Comparison of ENCODE assay signal across 8 cellular contexts in genomic region chr6:127266892-127267741, GRCh38. TPM values are rescaled to one million over a fixed set of nuclear protein-coding genes. Genes with fewer than 3 reads are reported as not detected.
DNase-seq lines count a peak whose midpoint lies in the region; ATAC-seq and TF ChIP-seq lines count a peak whose summit lies in the region.

No MANE protein-coding gene starts in this region.

- H3K4me2 ChIP-seq in neuronal stem cell (ENCODE audit: insufficient read depth, low read length, poor library complexity, severe bottlenecking), result peak overlapping the region; percentile 54

- peak overlapping the region; percentile 100 for H3K9ac ChIP-seq in neuronal stem cell (ENCODE audit: low read depth, low read length, poor library complexity)

- WGBS in neuronal stem cell (ENCODE audit: extremely low coverage in 2 of 2, insufficient read length in 2 of 2, insufficient replicate concordance in 1 of 2), 2 donors, result no CpG with 5 or more reads among the region's 67 CpGs
- WGBS in thyroid gland, 2 donors, result 0 to 1% methylated on average over 20 to 22 of the region's 67 CpGs

- no peaks in the 10 kb centered on the region for H3K79me1 ChIP-seq in neuronal stem cell (ENCODE audit: low read depth, low read length)

- no peak for TF ChIP-seq CTCF in thyroid gland (IDR thresholded peaks at IDR 0.05)

- intact Hi-C loops in thyroid gland (cut with DNase I), result no loop called here

- peak; percentile 77 for DNase-seq in Caki2 (ENCODE audit: low read depth)
- peak; percentile 51 for DNase-seq in RKO (ENCODE audit: low spot score)
- peak; percentile 39 for DNase-seq in activated T-helper 9 cell treated with anti-CD3 and anti-CD28 coated beads, Interleukin-2, amount 50 U/mL, for 16 hours (ENCODE audit: low read depth)
- DNase-seq in fibroblast of the conjunctiva (ENCODE audit: low read depth), result peak; percentile 8
- peak; percentile 4 for DNase-seq in neuronal stem cell (ENCODE audit: low spot score)
- DNase-seq in thyroid gland, result peak; percentile 57 to 59

- H3K14ac ChIP-seq in neuronal stem cell (ENCODE audit: low read length), result peak overlapping the region; percentile 99

- peak overlapping the region; percentile 38 for H2BK15ac ChIP-seq in neuronal stem cell (ENCODE audit: low read length)

- in situ Hi-C loops in Caki2 (cut with HindIII; ENCODE audit: low pct_unique_long_range_greater_than_20kb, low sequenced_read_pairs), result no loop called here

- H4K8ac ChIP-seq in neuronal stem cell (ENCODE audit: low read depth, low read length), result peak overlapping the region; percentile 43

- H2BK12ac ChIP-seq in neuronal stem cell (ENCODE audit: low read length), result peak overlapping the region; percentile 41

- H4K91ac ChIP-seq in neuronal stem cell (ENCODE audit: low read depth, low read length, poor library complexity), result peak overlapping the region; percentile 53

- H3K27me3 ChIP-seq in neuronal stem cell (ENCODE audit: control insufficient read depth in 3 of 3, insufficient read depth in 3 of 3, low read depth in 1 of 3, low read length in 3 of 3) (no peaks in the 10 kb centered on the region), thyroid gland (no peaks in the 10 kb centered on the region)

- peak overlapping the region; percentile 98 for H3K23ac ChIP-seq in neuronal stem cell (ENCODE audit: low read depth, low read length, poor library complexity)

- H3K36me3 ChIP-seq in neuronal stem cell (replicated peaks in 1 of 2; ENCODE audit: control insufficient read depth in 2 of 2, insufficient read depth in 2 of 2, low read length in 2 of 2) (peaks cover 0 to 16% of the 10 kb centered on the region in 2 donors), thyroid gland (no peaks in the 10 kb centered on the region)

- peak overlapping the region; percentile 93 to 97 for H3K4me3 ChIP-seq in neuronal stem cell (ENCODE audit: low read length in 2 of 2)
- peak overlapping the region; percentile 78 to 88 (median 84) for H3K4me3 ChIP-seq in thyroid gland (replicated peaks in 1 of 3)

- H3K27ac ChIP-seq in neuronal stem cell (replicated peaks; ENCODE audit: low read length) (peak overlapping the region; percentile 97), thyroid gland (peak overlapping the region; percentile 99 to 100 (median 99))

- H2AFZ ChIP-seq in neuronal stem cell (ENCODE audit: low read length), result peak overlapping the region; percentile 99

- H3K18ac ChIP-seq in neuronal stem cell (ENCODE audit: low read length), result peak overlapping the region; percentile 99

- H3K9me3 ChIP-seq in neuronal stem cell (replicated peaks in 1 of 2; ENCODE audit: control insufficient read depth in 2 of 2, insufficient read depth in 1 of 2, low read depth in 1 of 2, low read length in 2 of 2) (peaks cover 0 to 3% of the 10 kb centered on the region in 2 donors), thyroid gland (no peaks in the 10 kb centered on the region)

- peak in 1 of 2 donors; percentile 97 for TF ChIP-seq POLR2A in thyroid gland (IDR thresholded peaks at IDR 0.05)

- H2AK5ac ChIP-seq in neuronal stem cell (ENCODE audit: low read depth, low read length), result peak overlapping the region; percentile 71

- peak overlapping the region; percentile 99 for H2BK5ac ChIP-seq in neuronal stem cell (ENCODE audit: low read length)

- H3K4ac ChIP-seq in neuronal stem cell (ENCODE audit: low read length), result no peak overlapping the region

- ATAC-seq in GM19452 (IDR thresholded peaks at IDR 0.05; ENCODE audit: unreplicated experiment) (peak; percentile 71), HG03565 (IDR thresholded peaks at IDR 0.05; ENCODE audit: unreplicated experiment) (peak; percentile 57)

- H3K4me1 ChIP-seq in neuronal stem cell (ENCODE audit: control insufficient read depth in 2 of 2, insufficient read depth in 1 of 2, low read depth in 1 of 2, low read length in 2 of 2) (no peaks in the 10 kb centered on the region), thyroid gland (peaks cover 5 to 17% of the 10 kb centered on the region in 2 donors)

- peak overlapping the region; percentile 28 for H2BK120ac ChIP-seq in neuronal stem cell (ENCODE audit: low read depth, low read length)

RNA-seq across cellular contexts. Expression of gene RNF146, which starts 0.5 kb away (rescaled TPM):
- 10.4 and 17.8 TPM in 2 replicates for total RNA-seq in Caki2 (2014; rRNA removed; shearing (Covaris generic); ENCODE audit: low replicate concordance)
- 31.7 TPM for polyA plus RNA-seq in neuronal stem cell (2013, experiment 1 of 2)
- 32.4 TPM for polyA plus RNA-seq in neuronal stem cell (2013, experiment 2 of 2)
- total RNA-seq in thyroid gland, result 100 to 1,000 TPM in 2 of 4 donors, 10 to 100 TPM in 2; 68.5 to 138 (median 94.6) TPM

Comparison
In these comparisons a context has a peak if more than half of its experiments do, and no peak if none do; other contexts are left out.
1. Peak in every context shown above with its lines: DNase-seq, ATAC-seq, H3K4me3 ChIP-seq and H3K27ac ChIP-seq.
2. DNase-seq: peak in every context shown above with its lines; median percentile 77 in Caki2; 58 in thyroid gland; 51 in RKO; 39 in activated T-helper 9 cell treated with anti-CD3 and anti-CD28 coated beads, Interleukin-2, amount 50 U/mL, for 16 hours; 8 in fibroblast of the conjunctiva; 4 in neuronal stem cell.